26 cellular contexts compared by ENCODE assay signal in genomic region chr16:61957075-61957474, GRCh38.
"Had no signal": no experiment of that assay in that cellular context is flagged by ENCODE, and none has a peak within 500 bp of the region (broad histone marks: within the 10 kb centered on the region; RNA-seq: fewer than 3 reads in every experiment).

No MANE protein-coding gene starts in this region.

- H3K27me3 ChIP-seq: brain microvascular endothelial cell, cardiac muscle cell, MG63, Peyer's patch, SJCRH30 had no signal

- H3K27ac ChIP-seq: brain microvascular endothelial cell, cardiac muscle cell, Peyer's patch, RWPE1, SJCRH30, VCaP had no signal

- H3K4me1 ChIP-seq: Peyer's patch, SJCRH30 had no signal

- H3K9me3 ChIP-seq: MG63, Peyer's patch, SJCRH30, SK-N-SH had no signal

- DNase-seq: activated CD4-positive, alpha-beta memory T cell treated with anti-CD3 and anti-CD28 coated beads, Interleukin-2, amount 10 ng/mL, durations not matched to agents 7 days and 5 days; activated CD4-positive, alpha-beta T cell treated with anti-CD3 and anti-CD28 coated beads for 36 hours; activated CD4-positive, alpha-beta T cell treated with anti-CD3 and anti-CD28 coated beads, Interleukin-2, amount 50 U/mL, for 1 hour; activated gamma-delta T cell; activated naive CD4-positive, alpha-beta T cell treated with anti-CD3 and anti-CD28 coated beads, Interleukin-2, amount 10 ng/mL, durations not matched to agents 7 days and 5 days; activated naive CD8-positive, alpha-beta T cell treated with anti-CD3 and anti-CD28 coated beads for 36 hours; activated T-cell treated with anti-CD3 and anti-CD28 coated beads for 4 hours; activated T-cell treated with anti-CD3 and anti-CD28 coated beads, Interleukin-2, amount 50 U/mL, for 48 hours; brain microvascular endothelial cell; MG63; MV-4-11; NCI-H1105; NCI-H1436; NCI-H1694 treated with DMSO at 0.1 percent for 48 hours; NCI-H2029 treated with DMSO at 0.1 percent for 48 hours; NCI-H226; NCI-H526 treated with DMSO at 0.1 percent for 48 hours; NK-92 treated with Interleukin-12 subunit alpha and Interleukin-12 subunit beta, amount 100 ng/mL, for 24 hours; Peyer's patch; Right ventricle myocardium superior; SJCRH30; SK-N-SH; T-helper 1 cell had no signal

- H3K4me3 ChIP-seq: cardiac muscle cell, MG63, Peyer's patch, SJCRH30 had no signal

- H3K4me2 ChIP-seq: SK-N-SH had no signal

- H3K36me3 ChIP-seq: brain microvascular endothelial cell, cardiac muscle cell, MG63, Peyer's patch, SJCRH30 had no signal

- H3K9ac ChIP-seq: SK-N-SH had no signal
